ENCODE assay signal across 17 cellular contexts in the genomic region with DNA sequence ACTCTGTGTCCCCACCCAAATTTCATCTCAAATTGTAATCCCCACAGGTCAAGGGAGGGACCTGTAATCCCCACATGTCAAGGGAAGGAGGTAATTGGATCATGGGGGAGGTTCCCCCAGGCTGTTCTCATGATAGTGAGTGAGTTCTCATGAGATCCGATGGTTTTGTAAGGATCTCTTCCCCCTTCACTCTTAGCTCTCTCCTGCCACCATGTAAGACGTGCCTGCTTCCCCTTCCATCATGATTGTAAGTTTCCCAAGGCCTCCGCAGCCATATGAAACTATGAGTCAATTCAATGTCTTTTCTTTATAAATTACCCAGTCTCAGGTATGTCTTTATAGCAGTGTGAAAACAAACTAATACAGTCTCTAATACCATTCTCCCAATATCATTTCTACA. TPM values are rescaled to one million over a fixed set of nuclear protein-coding genes. Genes with fewer than 3 reads are reported as not detected.
"Had no signal": no experiment of that assay in that cellular context is flagged by ENCODE, and none has a peak within 500 bp of the region (broad histone marks: within the 10 kb centered on the region; RNA-seq: fewer than 3 reads in every experiment).

No MANE protein-coding gene starts in this region.

RNA-seq across cellular contexts. Expression of a gene that starts 47.8 kb away (rescaled TPM):
- total RNA-seq: dermis microvascular lymphatic vessel endothelial cell, endodermal cell, esophagus mucosa, esophagus squamous epithelium, gastrocnemius medialis, glomerular endothelial cell, heart right ventricle, kidney epithelial cell, left cardiac atrium, left ventricle myocardium superior, lower leg skin, lung microvascular endothelial cell, mesenteric fat pad, mesothelial cell of epicardium, mucosa of descending colon, myocyte had no signal
- polyA plus RNA-seq: heart right ventricle, keratinocyte had no signal
